13 cellular contexts compared by ENCODE assay signal in the genomic region with DNA sequence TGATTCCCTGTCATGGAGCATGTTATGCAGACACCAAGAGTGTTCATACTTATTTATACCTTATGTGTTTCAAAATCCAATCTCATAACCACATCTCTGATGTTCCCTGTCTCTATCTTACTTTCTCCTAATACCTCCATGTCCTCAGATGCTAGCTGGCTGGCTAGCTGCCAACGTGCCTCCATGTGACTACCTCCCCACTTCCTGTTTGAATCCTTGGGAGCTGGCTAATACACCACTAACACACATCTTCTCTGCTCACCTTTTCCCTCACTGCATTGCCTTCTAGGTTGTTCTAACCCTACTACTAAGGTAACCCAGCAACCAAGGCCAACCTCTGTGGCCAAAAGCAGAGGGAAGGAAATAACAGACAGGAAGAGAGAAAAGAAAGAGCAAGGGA. TPM values are rescaled to one million over a fixed set of nuclear protein-coding genes. Genes with fewer than 3 reads are reported as not detected.
DNase-seq lines count a peak whose midpoint lies in the region; ATAC-seq and TF ChIP-seq lines count a peak whose summit lies in the region.
"Had no signal": no experiment of that assay in that cellular context is flagged by ENCODE, and none has a peak within 500 bp of the region (broad histone marks: within the 10 kb centered on the region; RNA-seq: fewer than 3 reads in every experiment).

No MANE protein-coding gene starts in this region.

- no peak overlapping the region for H2AK9ac ChIP-seq in IMR-90 (replicated peaks; ENCODE audit: low read depth, low read length, poor library complexity)

- H2BK20ac ChIP-seq in IMR-90 (ENCODE audit: low read depth, low read length), result no peak overlapping the region

- no peaks in the 10 kb centered on the region for H3K27me3 ChIP-seq in IMR-90 (ENCODE audit: control insufficient read depth, insufficient read depth, low read length)

- H3K4me2 ChIP-seq in IMR-90 (ENCODE audit: low read depth, low read length) (no peak overlapping the region), OCI-LY7 (ENCODE audit: low read length) (no peak overlapping the region)

- no peaks in the 10 kb centered on the region for H3K9me1 ChIP-seq in IMR-90 (ENCODE audit: insufficient read depth, low read length)

- no peaks in the 10 kb centered on the region for H3K79me1 ChIP-seq in IMR-90 (ENCODE audit: low read depth in 1 of 2, low read length in 2 of 2)

- H2BK15ac ChIP-seq in IMR-90 (ENCODE audit: low read depth, low read length), result no peak overlapping the region

- POLR2A ChIA-PET in IMR-90 (lab: Charles Lee; ENCODE audit: unreplicated experiment), result no interaction called here
- POLR2A ChIA-PET in OCI-LY7 (lab: Charles Lee), result interaction anchor here (0.7 kb wide), 1 partner anchor 65 kb away, joined by 4 read pairs; no protein-coding TSS in a partner anchor

- H3K27ac ChIP-seq in IMR-90 (ENCODE audit: insufficient read depth, low read length) (no peak overlapping the region), OCI-LY7 (ENCODE audit: low read depth, low read length, poor library complexity, severe bottlenecking) (no peak overlapping the region)

- no peak for TF ChIP-seq RAD21 in IMR-90 (IDR thresholded peaks at IDR 0.05; ENCODE audit: low read length)

- no peak overlapping the region for H3K23ac ChIP-seq in IMR-90 (ENCODE audit: low read depth, low read length)

- H3K27ac Mint-ChIP-seq in activated naive CD4-positive, alpha-beta T cell treated with anti-CD3 and anti-CD28 coated beads, Interleukin-2, amount 10 ng/mL, durations not matched to agents 7 days and 5 days, result peak overlapping the region; percentile 38
- H3K27ac Mint-ChIP-seq in glutamatergic neuron (ENCODE audit: unreplicated experiment), result no peak overlapping the region
- H3K27ac Mint-ChIP-seq: mesothelial cell of epicardium had no signal

- H3K18ac ChIP-seq in IMR-90 (ENCODE audit: low read depth, low read length), result no peak overlapping the region

- no peak for TF ChIP-seq POLR2A in IMR-90 (IDR thresholded peaks at IDR 0.05; ENCODE audit: low read depth, low read length)

- H4K8ac ChIP-seq in IMR-90 (ENCODE audit: low read depth in 2 of 2, low read length in 2 of 2), result no peak overlapping the region

- H3K4me3 ChIP-seq in IMR-90 (ENCODE audit: insufficient read depth, low read depth, low read length) (no peak overlapping the region), OCI-LY7 (ENCODE audit: low read depth, low read length, poor library complexity, severe bottlenecking) (no peak overlapping the region)

- no TSS peak for BruUV-seq in IMR-90 (replicated peaks; lab: Mats Ljungman, UMichigan)
- BruUV-seq in OCI-LY7 (replicated peaks; lab: Mats Ljungman, UMichigan), result no TSS peak

- H2AFZ ChIP-seq in IMR-90 (replicated peaks; ENCODE audit: low read length, poor library complexity) (no peak overlapping the region), OCI-LY7 (ENCODE audit: low read length) (no peak overlapping the region)

- H3K4me3 Mint-ChIP-seq in activated naive CD4-positive, alpha-beta T cell treated with anti-CD3 and anti-CD28 coated beads, Interleukin-2, amount 10 ng/mL, durations not matched to agents 7 days and 5 days, result no peak overlapping the region
- H3K4me3 Mint-ChIP-seq in glutamatergic neuron (ENCODE audit: unreplicated experiment), result no peak overlapping the region
- H3K4me3 Mint-ChIP-seq: mesothelial cell of epicardium had no signal

- in situ Hi-C loops in IMR-90 (cut with MboI; ENCODE audit: low sequenced_read_pairs), result no loop called here

- no CpG with 5 or more reads among the region's 1 CpG for WGBS in IMR-90 (ENCODE audit: extremely low coverage in 2 of 2, insufficient read length in 1 of 2), 2 experiments

- H3K27me3 Mint-ChIP-seq in activated naive CD4-positive, alpha-beta T cell treated with anti-CD3 and anti-CD28 coated beads, Interleukin-2, amount 10 ng/mL, durations not matched to agents 7 days and 5 days, result no peaks in the 10 kb centered on the region
- no peaks in the 10 kb centered on the region for H3K27me3 Mint-ChIP-seq in glutamatergic neuron (ENCODE audit: unreplicated experiment)
- H3K27me3 Mint-ChIP-seq: CD4-positive, alpha-beta memory T cell had no signal

- DNase-seq in activated naive CD4-positive, alpha-beta T cell treated with anti-CD3 and anti-CD28 coated beads, Interleukin-2, amount 10 ng/mL, durations not matched to agents 7 days and 5 days, result no peak
- no peak for DNase-seq in activated naive CD4-positive, alpha-beta T cell treated with anti-CD3 and anti-CD28 coated beads, Interleukin-2, amount 50 U/mL, for 16 hours
- DNase-seq in IMR-90, result peak; percentile 23
- peak; percentile 8 for DNase-seq in activated CD4-positive, alpha-beta T cell treated with anti-CD3 and anti-CD28 coated beads, Interleukin-2, amount 50 U/mL, for 1 hour
- DNase-seq in renal cortical epithelial cell (ENCODE audit: low read depth), result peak; percentile 24
- DNase-seq in glutamatergic neuron, result no peak
- no peak for DNase-seq in OCI-LY7 (ENCODE audit: low spot score)
- DNase-seq: activated CD8-positive, alpha-beta memory T cell treated with anti-CD3 and anti-CD28 coated beads, Interleukin-2, amount 50 U/mL, for 48 hours; NCI-H2081 had no signal

- peaks cover 50% of the 10 kb centered on the region for H3K36me3 Mint-ChIP-seq in activated naive CD4-positive, alpha-beta T cell treated with anti-CD3 and anti-CD28 coated beads, Interleukin-2, amount 10 ng/mL, durations not matched to agents 7 days and 5 days
- peaks cover 28% of the 10 kb centered on the region for H3K36me3 Mint-ChIP-seq in glutamatergic neuron (ENCODE audit: unreplicated experiment)

- no peak overlapping the region for H3K14ac ChIP-seq in IMR-90 (replicated peaks; ENCODE audit: low read depth, low read length)

- H3K4me1 ChIP-seq in IMR-90 (ENCODE audit: control insufficient read depth, insufficient read depth, low read length) (no peaks in the 10 kb centered on the region), OCI-LY7 (ENCODE audit: insufficient read depth, low read length, poor library complexity, severe bottlenecking) (no peaks in the 10 kb centered on the region)

- H3K36me3 ChIP-seq in IMR-90 (ENCODE audit: control insufficient read depth, insufficient read depth, low read length) (peaks cover 5% of the 10 kb centered on the region), OCI-LY7 (ENCODE audit: insufficient read depth, low read length) (no peaks in the 10 kb centered on the region; the same call in 1 of the 2 replicates)

- H3K9ac ChIP-seq in IMR-90 (ENCODE audit: low read depth, low read length), result no peak overlapping the region

- dilution Hi-C loops in IMR-90 (cut with HindIII; ENCODE audit: low sequenced_read_pairs, unreplicated experiment), result no loop called here

- H4K20me1 ChIP-seq in IMR-90 (ENCODE audit: insufficient read depth, low read length) (no peaks in the 10 kb centered on the region), OCI-LY7 (ENCODE audit: insufficient read depth, low read length) (no peaks in the 10 kb centered on the region)

- H2BK120ac ChIP-seq in IMR-90 (ENCODE audit: low read depth, low read length), result no peak overlapping the region

- CTCF ChIA-PET in activated naive CD4-positive, alpha-beta T cell treated with anti-CD3 and anti-CD28 coated beads, Interleukin-2, amount 10 ng/mL, durations not matched to agents 7 days and 5 days (lab: Charles Lee), result no interaction called here
- CTCF ChIA-PET in IMR-90 (lab: Yijun Ruan, JAX), result interaction anchor here (0.7 kb wide), 1 partner anchor 310 kb away, joined by 5 read pairs; no protein-coding TSS in a partner anchor
- CTCF ChIA-PET in OCI-LY7 (lab: Charles Lee; ENCODE audit: unreplicated experiment), result no interaction called here

- peaks cover 19% of the 10 kb centered on the region for H3K4me1 Mint-ChIP-seq in activated naive CD4-positive, alpha-beta T cell treated with anti-CD3 and anti-CD28 coated beads, Interleukin-2, amount 10 ng/mL, durations not matched to agents 7 days and 5 days
- H3K4me1 Mint-ChIP-seq in glutamatergic neuron (ENCODE audit: low read depth, unreplicated experiment), result no peaks in the 10 kb centered on the region
- H3K4me1 Mint-ChIP-seq: mesothelial cell of epicardium had no signal

- no peaks in the 10 kb centered on the region for H3K9me2 ChIP-seq in OCI-LY7 (ENCODE audit: insufficient read depth, low read length)

- ATAC-seq in IMR-90 (ENCODE audit: low read depth), result no peak
- no peak for ATAC-seq in HG02623 (IDR thresholded peaks at IDR 0.05; ENCODE audit: unreplicated experiment)

- no peak overlapping the region for H4K5ac ChIP-seq in IMR-90 (ENCODE audit: low read depth, low read length)

- no peak overlapping the region for H2AK5ac ChIP-seq in IMR-90 (ENCODE audit: low read depth, low read length)

- H3K9me3 Mint-ChIP-seq in activated naive CD4-positive, alpha-beta T cell treated with anti-CD3 and anti-CD28 coated beads, Interleukin-2, amount 10 ng/mL, durations not matched to agents 7 days and 5 days, result peaks cover 36% of the 10 kb centered on the region
- peaks cover 16% of the 10 kb centered on the region for H3K9me3 Mint-ChIP-seq in glutamatergic neuron (ENCODE audit: unreplicated experiment)

- H3K79me2 ChIP-seq in OCI-LY7 (ENCODE audit: insufficient read depth, low read depth, low read length), result no peaks in the 10 kb centered on the region

- H3K56ac ChIP-seq in IMR-90 (ENCODE audit: extremely low read depth, insufficient read depth, low read length), result no peak overlapping the region

- H3K9me3 ChIP-seq in IMR-90 (ENCODE audit: control insufficient read depth, insufficient read depth, low read length) (peaks cover 3% of the 10 kb centered on the region; the same call in 1 of the 2 replicates), OCI-LY7 (ENCODE audit: low read length) (peaks cover 17% of the 10 kb centered on the region; the same call in 1 of the 2 replicates)

- H3K4ac ChIP-seq in IMR-90 (ENCODE audit: low read depth, low read length), result no peak overlapping the region

- no peak overlapping the region for H2BK5ac ChIP-seq in IMR-90 (ENCODE audit: low read depth, low read length, poor library complexity, severe bottlenecking)

- TF ChIP-seq CTCF in IMR-90 (conservative IDR thresholded peaks at IDR 0.05; ENCODE audit: low read depth, low read length) (no peak), glutamatergic neuron (IDR thresholded peaks at IDR 0.05; ENCODE audit: partially characterized antibody, unreplicated experiment) (no peak), OCI-LY7 (conservative IDR thresholded peaks at IDR 0.05; ENCODE audit: low read length) (no peak)

- intact Hi-C loops in IMR-90 (cut with micrococcal nuclease) (no loop called here), OCI-LY7 (cut with micrococcal nuclease; ENCODE audit: unreplicated experiment) (no loop called here)

- no peak overlapping the region for H4K91ac ChIP-seq in IMR-90 (ENCODE audit: insufficient read depth, low read depth, low read length)

RNA-seq across cellular contexts. Expression of a gene that starts 27.3 kb away (rescaled TPM):
- 28.6 and 29.4 TPM in 2 replicates for total RNA-seq in IMR-90 (2012; rRNA removed)
- 9.8 and 11.4 TPM in 2 replicates for polyA plus RNA-seq in IMR-90 (2012; rRNA removed)
- 6.0 and 10.4 TPM in 2 replicates for polyA plus RNA-seq in IMR-90 (2012; cell fraction: cytosol; rRNA removed)
- 4.5 and 9.7 TPM in 2 replicates for polyA plus RNA-seq in IMR-90 (2012; cell fraction: nucleus; rRNA removed; ENCODE audit: low replicate concordance)
- total RNA-seq in renal cortical epithelial cell, result 13.2 and 26.4 TPM in 2 replicates
- 37.4 TPM for total RNA-seq in glutamatergic neuron (ENCODE audit: unreplicated experiment)
- 14.9 and 17.9 TPM in 2 replicates for total RNA-seq in OCI-LY7 (2014; rRNA removed; shearing (Covaris generic))
- 20.3 and 21.0 TPM in 2 replicates for total RNA-seq in OCI-LY7 (2022)

RNA-seq across cellular contexts. Expression of a gene that starts 39.3 kb away (rescaled TPM):
- total RNA-seq in IMR-90 (2012; rRNA removed), result not detected in 2 replicates
- not detected in 2 replicates for polyA plus RNA-seq in IMR-90 (2012; rRNA removed)
- not detected in 2 replicates for polyA plus RNA-seq in IMR-90 (2012; cell fraction: cytosol; rRNA removed)
- polyA plus RNA-seq in IMR-90 (2012; cell fraction: nucleus; rRNA removed; ENCODE audit: low replicate concordance), result not detected in 2 replicates
- total RNA-seq in renal cortical epithelial cell, result not detected in 2 replicates
- not detected for total RNA-seq in glutamatergic neuron (ENCODE audit: unreplicated experiment)
- not detected in 2 replicates for total RNA-seq in OCI-LY7 (2014; rRNA removed; shearing (Covaris generic))
- not detected in 2 replicates for total RNA-seq in OCI-LY7 (2022)
- total RNA-seq: CD4-positive, alpha-beta memory T cell; H1; mesothelial cell of epicardium had no signal
- polyA plus RNA-seq: CD4-positive, alpha-beta memory T cell; H1 had no signal

RNA-seq across cellular contexts. Expression of a gene that starts 49.6 kb away (rescaled TPM):
- total RNA-seq in IMR-90 (2012; rRNA removed), result not detected in 2 replicates
- polyA plus RNA-seq in IMR-90 (2012; rRNA removed), result not detected in 2 replicates
- not detected in 2 replicates for polyA plus RNA-seq in IMR-90 (2012; cell fraction: cytosol; rRNA removed)
- not detected in 2 replicates for polyA plus RNA-seq in IMR-90 (2012; cell fraction: nucleus; rRNA removed; ENCODE audit: low replicate concordance)
- total RNA-seq in renal cortical epithelial cell, result not detected in 2 replicates
- not detected for total RNA-seq in glutamatergic neuron (ENCODE audit: unreplicated experiment)
- total RNA-seq in OCI-LY7 (2014; rRNA removed; shearing (Covaris generic)), result not detected in 2 replicates
- total RNA-seq in OCI-LY7 (2022), result not detected in 2 replicates
- total RNA-seq: CD4-positive, alpha-beta memory T cell; H1; mesothelial cell of epicardium had no signal
- polyA plus RNA-seq: CD4-positive, alpha-beta memory T cell; H1 had no signal

RNA-seq across cellular contexts. Expression of a gene that starts 54.7 kb away (rescaled TPM):
- 34.6 and 35.0 TPM in 2 replicates for total RNA-seq in IMR-90 (2012; rRNA removed)
- polyA plus RNA-seq in IMR-90 (2012; rRNA removed), result 23.0 and 27.5 TPM in 2 replicates
- polyA plus RNA-seq in IMR-90 (2012; cell fraction: cytosol; rRNA removed), result 7.8 and 14.0 TPM in 2 replicates
- 6.0 and 31.6 TPM in 2 replicates for polyA plus RNA-seq in IMR-90 (2012; cell fraction: nucleus; rRNA removed; ENCODE audit: low replicate concordance)
- 40.1 and 60.3 TPM in 2 replicates for total RNA-seq in renal cortical epithelial cell
- total RNA-seq in glutamatergic neuron (ENCODE audit: unreplicated experiment), result 95.8 TPM
- 56.6 and 58.5 TPM in 2 replicates for total RNA-seq in OCI-LY7 (2014; rRNA removed; shearing (Covaris generic))
- 46.5 and 51.3 TPM in 2 replicates for total RNA-seq in OCI-LY7 (2022)

RNA-seq across cellular contexts. Expression of a gene that starts 54.9 kb away (rescaled TPM):
- not detected in 2 replicates for total RNA-seq in IMR-90 (2012; rRNA removed)
- not detected in 2 replicates for polyA plus RNA-seq in IMR-90 (2012; rRNA removed)
- not detected in 2 replicates for polyA plus RNA-seq in IMR-90 (2012; cell fraction: cytosol; rRNA removed)
- polyA plus RNA-seq in IMR-90 (2012; cell fraction: nucleus; rRNA removed; ENCODE audit: low replicate concordance), result not detected in 2 replicates
- total RNA-seq in renal cortical epithelial cell, result not detected in 2 replicates
- not detected for total RNA-seq in glutamatergic neuron (ENCODE audit: unreplicated experiment)
- not detected in 2 replicates for total RNA-seq in OCI-LY7 (2014; rRNA removed; shearing (Covaris generic))
- not detected in 2 replicates for total RNA-seq in OCI-LY7 (2022)
- total RNA-seq: CD4-positive, alpha-beta memory T cell; H1; mesothelial cell of epicardium had no signal
- polyA plus RNA-seq: CD4-positive, alpha-beta memory T cell; H1 had no signal

Comparison
In these comparisons a context has a peak if more than half of its experiments do, and no peak if none do; other contexts are left out.
1. DNase-seq: peak in IMR-90 (single experiment), activated CD4-positive, alpha-beta T cell treated with anti-CD3 and anti-CD28 coated beads, Interleukin-2, amount 50 U/mL, for 1 hour (single experiment) and renal cortical epithelial cell (single experiment); none in activated naive CD4-positive, alpha-beta T cell treated with anti-CD3 and anti-CD28 coated beads, Interleukin-2, amount 10 ng/mL, durations not matched to agents 7 days and 5 days (single experiment), activated naive CD4-positive, alpha-beta T cell treated with anti-CD3 and anti-CD28 coated beads, Interleukin-2, amount 50 U/mL, for 16 hours (single experiment), glutamatergic neuron (single experiment) and OCI-LY7 (single experiment).